Comparison of ENCODE assay signal across 2 cellular contexts in genomic region chr10:100151901-100152300, GRCh38.
A peak's percentile ranks its signal among the peaks of the same experiment; 100 is the strongest.
TF ChIP-seq lines count a peak whose summit lies in the region.

No MANE protein-coding gene starts in this region.

TF ChIP-seq in K562, 482 proteins besides CTCF, POLR2A, EP300 and RAD21 (continued from another document):
- peak; percentile 49; the same call in 1 of the 2 replicates for TF ChIP-seq ZNF584 (CRISPR knock-in tag; IDR thresholded peaks at IDR 0.05; ENCODE audit: low read depth)
- 0 out of 2 replicates have a peak, but pooled peaks have one; percentile 6 for TF ChIP-seq ETV1 (tag; conservative IDR thresholded peaks at IDR 0.05; ENCODE audit: low read depth)
- TF ChIP-seq NR2C1 (IDR thresholded peaks at IDR 0.05), result no peak
- TF ChIP-seq NR2C1 (tag; IDR thresholded peaks at IDR 0.05), result peak; percentile 42; the same call in 1 of the 2 replicates
- peak; percentile 77 for TF ChIP-seq CEBPG (CRISPR knock-in tag; IDR thresholded peaks at IDR 0.05)
- peak in 1 of 2 experiments; percentile 92; a peak in 2 of 4 replicates for TF ChIP-seq CEBPG (tag; conservative IDR thresholded peaks at IDR 0.05 in 1 of 2, IDR thresholded peaks at IDR 0.05 in 1 of 2)
- peak in 1 of 2 experiments; percentile 47; a peak in 1 of 4 replicates for TF ChIP-seq TRIM24 (IDR thresholded peaks at IDR 0.05)
- TF ChIP-seq HLTF (IDR thresholded peaks at IDR 0.05), result no peak
- TF ChIP-seq RCOR1 (IDR thresholded peaks at IDR 0.05; ENCODE audit: borderline replicate concordance in 1 of 2, low read depth in 2 of 2, low read length in 2 of 2), result peak in 1 of 2 experiments; percentile 76; a peak in 1 of 4 replicates
- TF ChIP-seq ATF7 (IDR thresholded peaks at IDR 0.05), result peak; percentile 83
- peak; percentile 71; the same call in 1 of the 2 replicates for TF ChIP-seq ATF3 (IDR thresholded peaks at IDR 0.05)
- no peak for TF ChIP-seq ATF3 (CRISPR knock-in tag; conservative IDR thresholded peaks at IDR 0.05)
- no peak for TF ChIP-seq ZNF212 (CRISPR knock-in tag; IDR thresholded peaks at IDR 0.05)
- 0 out of 2 replicates have a peak, but pooled peaks have one; percentile 7 for TF ChIP-seq JUND (IDR thresholded peaks at IDR 0.05; ENCODE audit: borderline replicate concordance, low read depth, low read length)
- no peak for TF ChIP-seq JUND (tag; IDR thresholded peaks at IDR 0.05; ENCODE audit: borderline replicate concordance, low read depth, low read length)
- TF ChIP-seq ZNF12 (CRISPR knock-in tag; IDR thresholded peaks at IDR 0.05), result no peak

TF ChIP-seq in SK-N-SH, 30 proteins besides CTCF, POLR2A, EP300 and RAD21:
- TF ChIP-seq ZBTB33 (IDR thresholded peaks at IDR 0.05; ENCODE audit: borderline replicate concordance, low read depth), result no peak
- TF ChIP-seq YY1 (IDR thresholded peaks at IDR 0.05; ENCODE audit: low read depth), result no peak
- TF ChIP-seq TAF1 (IDR thresholded peaks at IDR 0.05; ENCODE audit: borderline replicate concordance, low read depth, low read length), result no peak
- no peak for TF ChIP-seq IRF3 (IDR thresholded peaks at IDR 0.05; ENCODE audit: low read depth, low read length)
- TF ChIP-seq SMC3 (IDR thresholded peaks at IDR 0.05; ENCODE audit: low read depth, low read length), result no peak
- no peak for TF ChIP-seq MEF2A (IDR thresholded peaks at IDR 0.05; ENCODE audit: borderline replicate concordance, low read depth)
- TF ChIP-seq JUND (IDR thresholded peaks at IDR 0.05), result no peak
- no peak for TF ChIP-seq SIN3A (IDR thresholded peaks at IDR 0.05; ENCODE audit: borderline replicate concordance, low read depth, low read length)
- TF ChIP-seq TCF12 (IDR thresholded peaks at IDR 0.05), result no peak
- TF ChIP-seq GATA2 (CRISPR knock-in tag; IDR thresholded peaks at IDR 0.05), result no peak
- TF ChIP-seq FOXJ3 (CRISPR knock-in tag; IDR thresholded peaks at IDR 0.05), result no peak
- no peak for TF ChIP-seq NFIC (IDR thresholded peaks at IDR 0.05; ENCODE audit: borderline replicate concordance)
- TF ChIP-seq REST (IDR thresholded peaks at IDR 0.05; ENCODE audit: low read depth, low read length), result no peak
- TF ChIP-seq FOSL2 (IDR thresholded peaks at IDR 0.05; ENCODE audit: borderline replicate concordance, low read depth), result no peak
- TF ChIP-seq EZH2phosphoT487 (IDR thresholded peaks at IDR 0.05; ENCODE audit: borderline replicate concordance, low read depth), result no peak
- TF ChIP-seq GABPA (IDR thresholded peaks at IDR 0.05; ENCODE audit: low read depth), result no peak
- no peak for TF ChIP-seq FOXM1 (IDR thresholded peaks at IDR 0.05; ENCODE audit: low read depth)
- no peak for TF ChIP-seq RCOR1 (IDR thresholded peaks at IDR 0.05; ENCODE audit: low read length)
- TF ChIP-seq USF2 (IDR thresholded peaks at IDR 0.05; ENCODE audit: borderline replicate concordance, low read depth, low read length), result no peak
- no peak for TF ChIP-seq POLR2AphosphoS5 (IDR thresholded peaks at IDR 0.05; ENCODE audit: low read depth, low read length)
